In the genomic region with DNA sequence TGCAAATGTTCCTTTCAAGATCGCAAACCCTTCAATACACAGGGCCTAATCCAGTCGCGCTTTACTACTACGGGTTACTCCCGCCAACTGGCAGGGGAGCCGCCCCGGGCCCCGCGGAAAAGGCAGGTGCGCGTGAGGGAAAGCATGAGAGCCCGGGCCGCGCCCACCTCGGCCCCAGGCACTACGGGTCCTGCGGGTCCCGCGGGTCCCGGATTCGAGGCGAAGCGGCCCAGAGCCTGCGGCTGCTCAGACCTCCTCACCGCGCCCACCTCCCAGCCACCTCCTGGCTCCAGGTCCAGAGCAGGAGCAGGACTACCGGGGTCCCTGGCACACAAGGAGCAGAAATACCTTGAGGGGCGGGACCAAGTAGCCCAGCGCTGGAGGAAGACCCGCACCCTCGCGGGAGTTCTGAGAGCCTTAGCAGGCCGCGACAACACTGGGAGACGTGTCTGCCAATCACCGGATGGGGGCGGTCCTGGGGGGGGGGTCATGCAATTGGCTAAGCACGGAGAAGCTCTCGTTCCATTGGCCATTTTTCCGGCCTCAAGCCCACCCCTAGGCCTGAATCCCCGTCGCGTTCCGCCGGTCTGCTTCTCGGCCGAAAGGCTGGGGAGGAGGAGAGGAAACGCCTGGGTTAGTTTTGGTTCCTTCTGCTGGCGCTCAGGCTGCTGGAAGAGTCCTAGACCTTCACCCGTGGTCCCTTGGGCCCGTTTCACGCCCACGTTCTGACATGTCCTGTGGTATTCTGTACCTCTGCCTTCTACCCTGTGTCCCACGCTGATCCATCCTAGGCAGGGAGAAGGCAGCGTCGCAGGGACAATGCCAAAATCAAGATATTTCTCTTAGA, we compare ENCODE assay signal across 8 cellular contexts. TPM values are rescaled to one million over a fixed set of nuclear protein-coding genes. Genes with fewer than 3 reads are reported as not detected.
DNase-seq lines count a peak whose midpoint lies in the region; ATAC-seq and TF ChIP-seq lines count a peak whose summit lies in the region.

No MANE protein-coding gene starts in this region.

- H3K4me3 Mint-ChIP-seq in natural killer cell, result peak overlapping the region; percentile 58

- no peaks in the 10 kb centered on the region; the same call in 1 of the 2 replicates for H3K36me3 ChIP-seq in KMS-11 (ENCODE audit: insufficient read depth)

- H3K9ac ChIP-seq in KMS-11, result peak overlapping the region; percentile 37; the same call in 1 of the 2 replicates

- H4K20me1 ChIP-seq in KMS-11 (ENCODE audit: insufficient read depth), result no peaks in the 10 kb centered on the region

- intact Hi-C loops in natural killer cell (cut with micrococcal nuclease), result loop anchor here (5.0 kb wide), 1 partner anchor 65 kb away; the partner anchor contains the start of gene USP46

- H3K27me3 ChIP-seq in KMS-11 (ENCODE audit: insufficient read depth, low read depth), result no peaks in the 10 kb centered on the region

- peak overlapping the region; percentile 58 for H2AFZ ChIP-seq in KMS-11 (ENCODE audit: low read depth)

- H3K4me1 ChIP-seq in KMS-11 (ENCODE audit: low read depth, poor library complexity, severe bottlenecking), result peaks cover 9% of the 10 kb centered on the region

- H3K4me3 ChIP-seq in KMS-11 (IDR thresholded peaks at IDR 0.05; ENCODE audit: insufficient read depth, low read depth, low read length), result peak overlapping the region; percentile 39
- peak overlapping the region; percentile 79 for H3K4me3 ChIP-seq in fibroblast of pulmonary artery (replicated peaks; ENCODE audit: low read depth, low read length)

- no peaks in the 10 kb centered on the region for H3K79me2 ChIP-seq in KMS-11 (ENCODE audit: insufficient read depth, low read depth)

- DNase-seq in DMS53 treated with DMSO at 0.1 percent for 48 hours (lab: John Stamatoyannopoulos, UW; ENCODE audit: unreplicated experiment) (peak; percentile 82), RKO (ENCODE audit: low spot score) (peak; percentile 95), fibroblast of pulmonary artery (ENCODE audit: low read depth) (peak; percentile 98), natural killer cell (peak; percentile 77)
- peak; percentile 82 for DNase-seq in activated T-helper 9 cell treated with anti-CD3 and anti-CD28 coated beads, Interleukin-2, amount 50 U/mL, for 16 hours (ENCODE audit: low read depth)
- DNase-seq in stimulated activated naive CD4-positive, alpha-beta T cell (lab: John Stamatoyannopoulos, UW), result peak; percentile 82 to 92 (median 87)

- no peak overlapping the region for H3K27ac ChIP-seq in KMS-11

- no peaks in the 10 kb centered on the region for H3K9me3 Mint-ChIP-seq in natural killer cell

- peak overlapping the region; percentile 81 for H3K4me2 ChIP-seq in KMS-11

- H3K36me3 Mint-ChIP-seq in natural killer cell, result no peaks in the 10 kb centered on the region

- ATAC-seq in GM21717 (IDR thresholded peaks at IDR 0.05; ENCODE audit: unreplicated experiment), result peak; percentile 96
- peak; percentile 97 to 99 (median 98) for ATAC-seq in natural killer cell

- H3K27ac Mint-ChIP-seq in natural killer cell, result peak overlapping the region; percentile 65 to 87

- TF ChIP-seq CTCF in KMS-11 (conservative IDR thresholded peaks at IDR 0.05; ENCODE audit: low read depth, low read length), result no peak
- no peak for TF ChIP-seq CTCF in fibroblast of pulmonary artery (IDR thresholded peaks at IDR 0.05; ENCODE audit: low read length, missing control alignments)
- TF ChIP-seq CTCF in natural killer cell (IDR thresholded peaks at IDR 0.05), result no peak

- peaks cover 2 to 7% of the 10 kb centered on the region in 2 donors for H3K27me3 Mint-ChIP-seq in natural killer cell (ENCODE audit: low read depth in 2 of 2)

- H3K4me1 Mint-ChIP-seq in natural killer cell, result peaks cover 12 to 14% of the 10 kb centered on the region in 2 donors

RNA-seq across cellular contexts. Expression of gene ERVMER34-1, which starts 29.0 kb away (rescaled TPM):
- not detected for total RNA-seq in natural killer cell
